ENCODE assay signal across 1 cellular context in the genomic region with DNA sequence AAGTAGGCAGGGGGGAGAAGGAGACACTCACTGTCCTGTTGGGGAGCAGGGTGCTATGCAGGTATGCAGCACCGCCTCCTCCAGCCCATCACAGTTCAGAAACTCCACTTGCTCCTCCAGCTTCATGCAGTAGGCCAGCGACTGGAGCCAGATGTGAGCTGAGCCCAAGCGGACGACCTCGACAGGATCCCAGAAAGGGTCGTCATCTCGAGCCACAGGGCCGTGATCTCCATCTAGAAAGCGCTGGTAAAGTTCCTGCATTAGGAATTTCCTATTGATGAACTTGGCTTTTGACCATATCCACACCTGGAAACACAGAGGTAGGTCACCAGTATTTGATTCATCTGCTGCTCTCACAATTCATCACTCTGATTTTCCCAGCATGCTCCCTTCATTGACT.
TF ChIP-seq lines count a peak whose summit lies in the region.

No MANE protein-coding gene starts in this region.

TF ChIP-seq in H1, 55 proteins besides CTCF, POLR2A, EP300 and RAD21 (continued from another document):
- TF ChIP-seq E2F6 (IDR thresholded peaks at IDR 0.05) = no peak
- no peak for TF ChIP-seq KDM4A (IDR thresholded peaks at IDR 0.05; ENCODE audit: low read depth, low read length, severe bottlenecking)
- no peak for TF ChIP-seq CEBPB (IDR thresholded peaks at IDR 0.05; ENCODE audit: low read depth, low read length)
- TF ChIP-seq GABPA (IDR thresholded peaks at IDR 0.05; ENCODE audit: borderline replicate concordance, insufficient read depth, low read length) = no peak
